8 cellular contexts compared by ENCODE assay signal in genomic region chr18:13216732-13217465, GRCh38. TPM values are rescaled to one million over a fixed set of nuclear protein-coding genes. Genes with fewer than 3 reads are reported as not detected.
DNase-seq lines count a peak whose midpoint lies in the region; ATAC-seq and TF ChIP-seq lines count a peak whose summit lies in the region.

No MANE protein-coding gene starts in this region.

- ATAC-seq in activated CD8-positive, alpha-beta T cell treated with anti-CD3 and anti-CD28 coated beads, Interleukin-2, amount 10 ng/mL, durations not matched to agents 7 days and 5 days = peak; percentile 64
- peak; percentile 32 for ATAC-seq in esophagus mucosa
- peak in 1 of 2 donors; percentile 71 for ATAC-seq in upper lobe of left lung (ENCODE audit: low FRiP score in 2 of 2)

- H3K36me3 Mint-ChIP-seq in activated CD8-positive, alpha-beta T cell treated with anti-CD3 and anti-CD28 coated beads, Interleukin-2, amount 10 ng/mL, durations not matched to agents 7 days and 5 days (ENCODE audit: low read depth) = no peaks in the 10 kb centered on the region
- no peaks in the 10 kb centered on the region for H3K36me3 Mint-ChIP-seq in neural crest cell (ENCODE audit: low read depth)

- DNase-seq in DMS 273 (lab: John Stamatoyannopoulos, UW; ENCODE audit: unreplicated experiment) = peak; percentile 77
- no peak for DNase-seq in DMS 273 treated with DMSO at 0.1 percent for 48 hours (lab: John Stamatoyannopoulos, UW)
- DNase-seq in Kasumi-1 (lab: John Stamatoyannopoulos, UW) = peak; percentile 6 to 23
- peak; percentile 60 for DNase-seq in activated CD8-positive, alpha-beta T cell treated with anti-CD3 and anti-CD28 coated beads, Interleukin-2, amount 10 ng/mL, durations not matched to agents 7 days and 5 days
- peak; percentile 41 for DNase-seq in neural crest cell (ENCODE audit: low read depth, low spot score)
- peak in 1 of 2 donors; percentile 93 for DNase-seq in upper lobe of left lung
- DNase-seq in DMS79 (lab: John Stamatoyannopoulos, UW) = no peak

- POLR2A ChIA-PET in activated CD8-positive, alpha-beta T cell treated with anti-CD3 and anti-CD28 coated beads, Interleukin-2, amount 10 ng/mL, durations not matched to agents 7 days and 5 days (lab: Charles Lee) = interaction anchor here (0.8 to 1.8 kb wide), 6 partner anchors 7 to 396 kb away, joined by 3 to 6 read pairs (median 3); partner anchors contain the start of gene CEP192

- peak overlapping the region in 3 of 4 donors; percentile 60 to 77 (median 72) for H3K4me3 ChIP-seq in upper lobe of left lung

- H3K4me3 Mint-ChIP-seq in activated CD8-positive, alpha-beta T cell treated with anti-CD3 and anti-CD28 coated beads, Interleukin-2, amount 10 ng/mL, durations not matched to agents 7 days and 5 days = peak overlapping the region; percentile 71
- peak overlapping the region; percentile 91 for H3K4me3 Mint-ChIP-seq in neural crest cell

- H3K9me3 ChIP-seq in upper lobe of left lung = no peaks in the 10 kb centered on the region

- TF ChIP-seq CTCF in neural crest cell (conservative IDR thresholded peaks at IDR 0.05) = peak; percentile 40
- TF ChIP-seq CTCF in upper lobe of left lung (IDR thresholded peaks at IDR 0.05) = peak; percentile 36 to 61 (median 54)

- H3K4me1 ChIP-seq in upper lobe of left lung = peaks cover 36 to 54% (median 41%) of the 10 kb centered on the region in 4 donors

- peak overlapping the region in 2 of 4 donors; percentile 72 to 78 for H3K27ac ChIP-seq in upper lobe of left lung

- TF ChIP-seq POLR2A in upper lobe of left lung (IDR thresholded peaks at IDR 0.05) = no peak

- H3K27me3 Mint-ChIP-seq in activated CD8-positive, alpha-beta T cell treated with anti-CD3 and anti-CD28 coated beads, Interleukin-2, amount 10 ng/mL, durations not matched to agents 7 days and 5 days (ENCODE audit: low read depth) = peaks cover 27% of the 10 kb centered on the region
- peaks cover 78% of the 10 kb centered on the region for H3K27me3 Mint-ChIP-seq in neural crest cell (ENCODE audit: low read depth)

- WGBS in upper lobe of left lung, 2 donors = 8 to 27% methylated on average over 5 to 18 of the region's 59 CpGs

- peak overlapping the region; percentile 72 for H3K27ac Mint-ChIP-seq in activated CD8-positive, alpha-beta T cell treated with anti-CD3 and anti-CD28 coated beads, Interleukin-2, amount 10 ng/mL, durations not matched to agents 7 days and 5 days
- H3K27ac Mint-ChIP-seq in neural crest cell (ENCODE audit: unreplicated experiment) = no peak overlapping the region

- peaks cover 39% of the 10 kb centered on the region for H3K4me1 Mint-ChIP-seq in activated CD8-positive, alpha-beta T cell treated with anti-CD3 and anti-CD28 coated beads, Interleukin-2, amount 10 ng/mL, durations not matched to agents 7 days and 5 days (ENCODE audit: low read depth)
- peaks cover 12% of the 10 kb centered on the region for H3K4me1 Mint-ChIP-seq in neural crest cell

- no peaks in the 10 kb centered on the region for H3K9me3 Mint-ChIP-seq in activated CD8-positive, alpha-beta T cell treated with anti-CD3 and anti-CD28 coated beads, Interleukin-2, amount 10 ng/mL, durations not matched to agents 7 days and 5 days (ENCODE audit: insufficient read depth)
- no peaks in the 10 kb centered on the region for H3K9me3 Mint-ChIP-seq in neural crest cell

- CTCF ChIA-PET in activated CD8-positive, alpha-beta T cell treated with anti-CD3 and anti-CD28 coated beads, Interleukin-2, amount 10 ng/mL, durations not matched to agents 7 days and 5 days (lab: Charles Lee) = interaction anchor here (0.7 to 3.2 kb wide), 71 partner anchors 8 to 596 kb away, joined by 3 to 36 read pairs (median 5); no protein-coding TSS in a partner anchor

- peaks cover 0 to 16% (median 0%) of the 10 kb centered on the region in 4 donors for H3K27me3 ChIP-seq in upper lobe of left lung

- H3K36me3 ChIP-seq in upper lobe of left lung = no peaks in the 10 kb centered on the region

- TF ChIP-seq EP300 in upper lobe of left lung (IDR thresholded peaks at IDR 0.05) = no peak

RNA-seq across cellular contexts. Expression of gene LDLRAD4, which starts 1.7 kb away (rescaled TPM):
- 10 to 100 TPM; 34.3 to 35.7 TPM for total RNA-seq in activated CD8-positive, alpha-beta T cell treated with anti-CD3 and anti-CD28 coated beads, Interleukin-2, amount 10 ng/mL, durations not matched to agents 7 days and 5 days
- total RNA-seq in esophagus mucosa = 3.0 TPM
- total RNA-seq in neural crest cell = 1.4 and 1.7 TPM in 2 replicates
- total RNA-seq in upper lobe of left lung = 10 to 100 TPM; 19.5 to 26.6 (median 24.4) TPM

Comparison
In these comparisons a context has a peak if more than half of its experiments do, and no peak if none do; other contexts are left out.
1. DNase-seq: peak in DMS 273 (single experiment), Kasumi-1 (2 of 2), activated CD8-positive, alpha-beta T cell treated with anti-CD3 and anti-CD28 coated beads, Interleukin-2, amount 10 ng/mL, durations not matched to agents 7 days and 5 days (single experiment) and neural crest cell (single experiment); none in DMS 273 treated with DMSO at 0.1 percent for 48 hours (single experiment) and DMS79 (single experiment).